In genomic region chr1:60390593-60391282, GRCh38 we compare ENCODE assay signal across 10 cellular contexts.
DNase-seq lines count a peak whose midpoint lies in the region; ATAC-seq lines count a peak whose summit lies in the region.
"Had no signal": no experiment of that assay in that cellular context is flagged by ENCODE, and none has a peak within 500 bp of the region (broad histone marks: within the 10 kb centered on the region; RNA-seq: fewer than 3 reads in every experiment).

No MANE protein-coding gene starts in this region.

- DNase-seq in DMS53 (lab: John Stamatoyannopoulos, UW) (peak; percentile 72), NCI-H1436 (lab: John Stamatoyannopoulos, UW) (no peak), RKO (ENCODE audit: low spot score) (no peak)
- DNase-seq: GOT3, small intestine had no signal

- peak; percentile 58 for ATAC-seq in GM19043 (IDR thresholded peaks at IDR 0.05; ENCODE audit: low read depth, unreplicated experiment)
- peak; percentile 66 for ATAC-seq in HG02623 (IDR thresholded peaks at IDR 0.05; ENCODE audit: unreplicated experiment)
- ATAC-seq in HG03280 (IDR thresholded peaks at IDR 0.05; ENCODE audit: unreplicated experiment), result peak; percentile 80
- ATAC-seq in activated CD4-positive, CD25-positive, alpha-beta regulatory T cell treated with anti-CD3 and anti-CD28 coated beads, Interleukin-2, amount 50 U/mL, for 24 hours, result no peak
- ATAC-seq in GM21381 (IDR thresholded peaks at IDR 0.05; ENCODE audit: unreplicated experiment), result no peak

Comparison
In these comparisons a context has a peak if more than half of its experiments do, and no peak if none do; other contexts are left out.
1. ATAC-seq: peak in GM19043 (single experiment), HG02623 (single experiment) and HG03280 (single experiment); none in activated CD4-positive, CD25-positive, alpha-beta regulatory T cell treated with anti-CD3 and anti-CD28 coated beads, Interleukin-2, amount 50 U/mL, for 24 hours (0 of 2) and GM21381 (single experiment).